In the genomic region with DNA sequence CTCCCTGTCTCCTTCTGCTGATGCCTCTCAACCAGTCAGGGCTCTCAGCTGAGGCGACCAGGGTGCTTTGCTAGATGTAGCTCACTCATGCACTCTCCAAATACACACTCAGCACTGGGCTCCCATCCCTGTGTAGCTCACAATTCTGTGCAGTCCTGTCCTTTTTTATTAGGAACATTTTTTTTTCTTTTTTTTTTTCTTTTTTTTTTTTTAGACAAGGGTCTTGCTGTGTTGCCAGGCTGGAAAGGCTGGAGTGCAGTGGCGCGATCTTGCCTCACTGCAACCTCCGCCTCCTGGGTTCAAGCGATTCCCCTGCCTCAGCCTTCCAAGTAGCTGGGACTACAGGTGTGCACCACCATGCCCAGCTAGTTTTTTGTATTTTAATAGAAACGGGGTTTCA, we compare ENCODE assay signal across 3 cellular contexts. TPM values are rescaled to one million over a fixed set of nuclear protein-coding genes. Genes with fewer than 3 reads are reported as not detected.
"Had no signal": no experiment of that assay in that cellular context is flagged by ENCODE, and none has a peak within 500 bp of the region (broad histone marks: within the 10 kb centered on the region; RNA-seq: fewer than 3 reads in every experiment).

No MANE protein-coding gene starts in this region.

RNA-seq across cellular contexts. Expression of a gene that starts 11.5 kb away (rescaled TPM):
- total RNA-seq: HepG2, HT1080, IMR-90 had no signal

RNA-seq across cellular contexts. Expression of a gene that starts 13.3 kb away (rescaled TPM):
- total RNA-seq: IMR-90 had no signal
